22 cellular contexts compared by ENCODE assay signal in genomic region chr16:75005697-75006096, GRCh38. TPM values are rescaled to one million over a fixed set of nuclear protein-coding genes. Genes with fewer than 3 reads are reported as not detected.
A peak's percentile ranks its signal among the peaks of the same experiment; 100 is the strongest.
DNase-seq lines count a peak whose midpoint lies in the region; ATAC-seq and TF ChIP-seq lines count a peak whose summit lies in the region.
"Had no signal": no experiment of that assay in that cellular context is flagged by ENCODE, and none has a peak within 500 bp of the region (broad histone marks: within the 10 kb centered on the region; RNA-seq: fewer than 3 reads in every experiment).

No MANE protein-coding gene starts in this region.

- peaks cover 72% of the 10 kb centered on the region for H3K4me1 ChIP-seq in Loucy (ENCODE audit: insufficient read depth, low read length, poor library complexity, severe bottlenecking)
- H3K4me1 ChIP-seq in trophoblast cell (ENCODE audit: control insufficient read depth in 1 of 2, insufficient read depth in 2 of 2, low read length in 2 of 2), result peaks cover 12 to 25% of the 10 kb centered on the region in 2 experiments

- H3K4ac ChIP-seq in trophoblast cell (ENCODE audit: low read depth, low read length), result peak overlapping the region; percentile 74

- H4K91ac ChIP-seq in trophoblast cell (ENCODE audit: low read depth, low read length), result no peak overlapping the region

- peaks cover 100% of the 10 kb centered on the region for H4K20me1 ChIP-seq in Loucy (ENCODE audit: insufficient read depth, low read length, poor library complexity, severe bottlenecking)

- no peaks in the 10 kb centered on the region for H3K9me2 ChIP-seq in Loucy (replicated peaks; ENCODE audit: low read depth, low read length)

- H2AK5ac ChIP-seq in trophoblast cell (ENCODE audit: low read length), result no peak overlapping the region

- TF ChIP-seq CTCF in natural killer cell (IDR thresholded peaks at IDR 0.05) (no peak), Loucy (conservative IDR thresholded peaks at IDR 0.05; ENCODE audit: low read length) (no peak), type B pancreatic cell (conservative IDR thresholded peaks at IDR 0.05) (no peak), progenitor cell of endocrine pancreas (IDR thresholded peaks at IDR 0.05; ENCODE audit: unreplicated experiment) (no peak)

- H2BK5ac ChIP-seq in trophoblast cell (ENCODE audit: low read depth, low read length, poor library complexity), result no peak overlapping the region

- peak; percentile 39 to 65 for ATAC-seq in natural killer cell treated with Interleukin-12 subunit alpha and Interleukin-12 subunit beta and Interleukin-15 and Interleukin-18, amount 100 ng/mL, for 72 hours
- ATAC-seq in natural killer cell, result no peak
- ATAC-seq: A549 had no signal

- H3K27me3 Mint-ChIP-seq in natural killer cell treated with Interleukin-12 subunit alpha and Interleukin-12 subunit beta and Interleukin-15 and Interleukin-18, amount 100 ng/mL, for 72 hours, result no peaks in the 10 kb centered on the region
- H3K27me3 Mint-ChIP-seq in natural killer cell (ENCODE audit: low read depth in 2 of 2) (peaks cover 25 to 29% of the 10 kb centered on the region in 2 donors), type B pancreatic cell (no peaks in the 10 kb centered on the region), progenitor cell of endocrine pancreas (no peaks in the 10 kb centered on the region)
- H3K27me3 Mint-ChIP-seq: CD4-positive, alpha-beta memory T cell; CD4-positive, CD25-positive, alpha-beta regulatory T cell; CD8-positive, alpha-beta memory T cell had no signal

- no peak overlapping the region for H2BK12ac ChIP-seq in trophoblast cell (ENCODE audit: low read length)

- no peak overlapping the region for H3K27ac ChIP-seq in trophoblast cell (ENCODE audit: low read depth, low read length)
- H3K27ac ChIP-seq: 22Rv1, A549 had no signal

- H3K36me3 ChIP-seq in Loucy (ENCODE audit: insufficient read depth, low read length) (peaks cover 26% of the 10 kb centered on the region; the same call in 1 of the 2 replicates), trophoblast cell (ENCODE audit: control insufficient read depth in 1 of 2, insufficient read depth in 2 of 2, low read length in 2 of 2) (no peaks in the 10 kb centered on the region)

- no peaks in the 10 kb centered on the region for H3K79me1 ChIP-seq in trophoblast cell (ENCODE audit: low read length)

- DNase-seq in natural killer cell treated with Interleukin-12 subunit alpha and Interleukin-12 subunit beta and Interleukin-15 and Interleukin-18, amount 100 ng/mL, for 72 hours (ENCODE audit: low spot score), result no peak
- DNase-seq in natural killer cell (no peak), trophoblast cell (no peak), type B pancreatic cell (ENCODE audit: extremely low spot score, unreplicated experiment) (no peak), progenitor cell of endocrine pancreas (ENCODE audit: low spot score, unreplicated experiment) (no peak), germinal center (ENCODE audit: low spot score) (no peak)
- DNase-seq: AML-193; C1 segment of cervical spinal cord; CD4-positive, alpha-beta memory T cell; CD4-positive, CD25-positive, alpha-beta regulatory T cell; CD8-positive, alpha-beta memory T cell; COR-L47; DMS 273 treated with DMSO at 0.1 percent for 48 hours; DMS153; DMS53; DMS79; GF-D8 had no signal

- H3K27me3 ChIP-seq in Loucy (ENCODE audit: insufficient read depth, low read length, poor library complexity, severe bottlenecking) (peaks cover 9% of the 10 kb centered on the region), trophoblast cell (ENCODE audit: insufficient read depth, low read length) (no peaks in the 10 kb centered on the region)

- peaks cover 13% of the 10 kb centered on the region for H3K36me3 Mint-ChIP-seq in natural killer cell treated with Interleukin-12 subunit alpha and Interleukin-12 subunit beta and Interleukin-15 and Interleukin-18, amount 100 ng/mL, for 72 hours
- H3K36me3 Mint-ChIP-seq in natural killer cell, result no peaks in the 10 kb centered on the region
- H3K36me3 Mint-ChIP-seq in type B pancreatic cell, result peaks cover 12% of the 10 kb centered on the region
- H3K36me3 Mint-ChIP-seq in progenitor cell of endocrine pancreas (ENCODE audit: insufficient read depth), result peaks cover 7% of the 10 kb centered on the region
- H3K36me3 Mint-ChIP-seq: CD4-positive, alpha-beta memory T cell; CD4-positive, CD25-positive, alpha-beta regulatory T cell had no signal

- H3K79me2 ChIP-seq in Loucy (ENCODE audit: insufficient read depth, low read length) (peaks cover 100% of the 10 kb centered on the region), trophoblast cell (ENCODE audit: control insufficient read depth, insufficient read depth, low read length, poor library complexity) (peaks cover 6% of the 10 kb centered on the region)

- no peaks in the 10 kb centered on the region for H3F3A ChIP-seq in Loucy (ENCODE audit: low read depth)

- H2AFZ ChIP-seq in Loucy (ENCODE audit: low read length) (no peak overlapping the region), trophoblast cell (ENCODE audit: insufficient read depth, low read length, poor library complexity) (no peak overlapping the region)

- no peak overlapping the region for H4K12ac ChIP-seq in trophoblast cell (ENCODE audit: low read depth, low read length)

- intact Hi-C loops in natural killer cell (cut with micrococcal nuclease), result no loop called here

- no peak overlapping the region for H3K23ac ChIP-seq in trophoblast cell (ENCODE audit: low read length)

- H3K27ac Mint-ChIP-seq in natural killer cell treated with Interleukin-12 subunit alpha and Interleukin-12 subunit beta and Interleukin-15 and Interleukin-18, amount 100 ng/mL, for 72 hours, result no peak overlapping the region
- no peak overlapping the region for H3K27ac Mint-ChIP-seq in natural killer cell
- H3K27ac Mint-ChIP-seq in type B pancreatic cell, result no peak overlapping the region
- no peak overlapping the region for H3K27ac Mint-ChIP-seq in progenitor cell of endocrine pancreas
- H3K27ac Mint-ChIP-seq: B cell; CD14-positive monocyte; CD4-positive, alpha-beta memory T cell; CD4-positive, CD25-positive, alpha-beta regulatory T cell; CD8-positive, alpha-beta memory T cell had no signal

- no peaks in the 10 kb centered on the region for H3K9me3 Mint-ChIP-seq in natural killer cell treated with Interleukin-12 subunit alpha and Interleukin-12 subunit beta and Interleukin-15 and Interleukin-18, amount 100 ng/mL, for 72 hours
- no peaks in the 10 kb centered on the region for H3K9me3 Mint-ChIP-seq in natural killer cell
- H3K9me3 Mint-ChIP-seq in type B pancreatic cell, result no peaks in the 10 kb centered on the region
- H3K9me3 Mint-ChIP-seq in progenitor cell of endocrine pancreas (ENCODE audit: low read depth), result no peaks in the 10 kb centered on the region
- H3K9me3 Mint-ChIP-seq: CD4-positive, alpha-beta memory T cell; CD4-positive, CD25-positive, alpha-beta regulatory T cell; CD8-positive, alpha-beta memory T cell had no signal

- no peak overlapping the region for H4K8ac ChIP-seq in trophoblast cell (ENCODE audit: low read depth, low read length)

- no peak overlapping the region for H3K4me3 Mint-ChIP-seq in natural killer cell treated with Interleukin-12 subunit alpha and Interleukin-12 subunit beta and Interleukin-15 and Interleukin-18, amount 100 ng/mL, for 72 hours
- no peak overlapping the region for H3K4me3 Mint-ChIP-seq in natural killer cell
- no peak overlapping the region for H3K4me3 Mint-ChIP-seq in type B pancreatic cell
- H3K4me3 Mint-ChIP-seq in progenitor cell of endocrine pancreas (ENCODE audit: low read depth), result no peak overlapping the region
- H3K4me3 Mint-ChIP-seq: B cell; CD14-positive monocyte; CD4-positive, alpha-beta memory T cell; CD4-positive, CD25-positive, alpha-beta regulatory T cell had no signal

- peak overlapping the region; percentile 100 for H3K4me3 ChIP-seq in Loucy (ENCODE audit: low read length, poor library complexity, severe bottlenecking)
- no peak overlapping the region for H3K4me3 ChIP-seq in trophoblast cell (ENCODE audit: low read depth, low read length)
- H3K4me3 ChIP-seq: A549 had no signal

- no peak overlapping the region for H3K18ac ChIP-seq in trophoblast cell (ENCODE audit: low read length)

- H2BK120ac ChIP-seq in trophoblast cell (ENCODE audit: insufficient read depth, low read length, poor library complexity), result no peak overlapping the region

- WGBS in trophoblast cell (ENCODE audit: extremely low coverage, insufficient coverage, insufficient read length), result no CpG with 5 or more reads among the region's 4 CpGs

- peaks cover 56 to 68% of the 10 kb centered on the region in 2 donors for H3K4me1 Mint-ChIP-seq in natural killer cell treated with Interleukin-12 subunit alpha and Interleukin-12 subunit beta and Interleukin-15 and Interleukin-18, amount 100 ng/mL, for 72 hours (ENCODE audit: low read depth in 2 of 2)
- H3K4me1 Mint-ChIP-seq in natural killer cell, result peaks cover 3 to 5% of the 10 kb centered on the region in 2 donors
- peaks cover 29% of the 10 kb centered on the region for H3K4me1 Mint-ChIP-seq in type B pancreatic cell (ENCODE audit: unreplicated experiment)
- H3K4me1 Mint-ChIP-seq in progenitor cell of endocrine pancreas (ENCODE audit: low read depth), result peaks cover 19% of the 10 kb centered on the region

- H3K4me2 ChIP-seq in Loucy (ENCODE audit: low read depth, low read length, poor library complexity, severe bottlenecking) (peak overlapping the region; percentile 86), trophoblast cell (ENCODE audit: low read length) (no peak overlapping the region)
- H3K4me2 ChIP-seq: A549 had no signal

- H3K9me3 ChIP-seq in Loucy (ENCODE audit: insufficient read depth, low read depth, low read length) (no peaks in the 10 kb centered on the region), trophoblast cell (ENCODE audit: insufficient read depth, low read depth, low read length) (no peaks in the 10 kb centered on the region)
- H3K9me3 ChIP-seq: A549 had no signal

- peak overlapping the region; percentile 99 for H3K9ac ChIP-seq in Loucy (ENCODE audit: low read depth, low read length, poor library complexity, severe bottlenecking)
- no peak overlapping the region for H3K9ac ChIP-seq in trophoblast cell (ENCODE audit: low read length)

- no peak overlapping the region for H3K14ac ChIP-seq in trophoblast cell (ENCODE audit: low read length)

RNA-seq across cellular contexts. Expression of gene ZNRF1, which starts 6.9 kb away (rescaled TPM):
- 10 to 100 TPM; 58.6 to 89.7 TPM for total RNA-seq in natural killer cell treated with Interleukin-12 subunit alpha and Interleukin-12 subunit beta and Interleukin-15 and Interleukin-18, amount 100 ng/mL, for 72 hours
- total RNA-seq in natural killer cell, result 1 to 10 TPM; 2.4 to 5.1 (median 3.4) TPM
- 45.7 and 47.3 TPM in 2 replicates for polyA plus RNA-seq in trophoblast cell (2013)
- total RNA-seq in type B pancreatic cell (ENCODE audit: low replicate concordance), result 38.4 and 49.2 TPM in 2 replicates
- 66.1 and 71.6 TPM in 2 replicates for total RNA-seq in progenitor cell of endocrine pancreas

RNA-seq across cellular contexts. Expression of gene WDR59, which starts 20.8 kb away (rescaled TPM):
- 100 to 1,000 TPM in 1 of 2 donors, 10 to 100 TPM in 1; 81.6 to 162 TPM for total RNA-seq in natural killer cell treated with Interleukin-12 subunit alpha and Interleukin-12 subunit beta and Interleukin-15 and Interleukin-18, amount 100 ng/mL, for 72 hours
- 10 to 100 TPM; 60.5 to 83.7 (median 73.2) TPM for total RNA-seq in natural killer cell
- 33.8 and 36.1 TPM in 2 replicates for polyA plus RNA-seq in trophoblast cell (2013)
- total RNA-seq in type B pancreatic cell (ENCODE audit: low replicate concordance), result 85.9 and 88.9 TPM in 2 replicates
- 150 and 154 TPM in 2 replicates for total RNA-seq in progenitor cell of endocrine pancreas

Comparison
In these comparisons a context has a peak if more than half of its experiments do, and no peak if none do; other contexts are left out.
1. ATAC-seq: peak in natural killer cell treated with Interleukin-12 subunit alpha and Interleukin-12 subunit beta and Interleukin-15 and Interleukin-18, amount 100 ng/mL, for 72 hours (2 of 2); none in natural killer cell (0 of 3).